In the genomic region with DNA sequence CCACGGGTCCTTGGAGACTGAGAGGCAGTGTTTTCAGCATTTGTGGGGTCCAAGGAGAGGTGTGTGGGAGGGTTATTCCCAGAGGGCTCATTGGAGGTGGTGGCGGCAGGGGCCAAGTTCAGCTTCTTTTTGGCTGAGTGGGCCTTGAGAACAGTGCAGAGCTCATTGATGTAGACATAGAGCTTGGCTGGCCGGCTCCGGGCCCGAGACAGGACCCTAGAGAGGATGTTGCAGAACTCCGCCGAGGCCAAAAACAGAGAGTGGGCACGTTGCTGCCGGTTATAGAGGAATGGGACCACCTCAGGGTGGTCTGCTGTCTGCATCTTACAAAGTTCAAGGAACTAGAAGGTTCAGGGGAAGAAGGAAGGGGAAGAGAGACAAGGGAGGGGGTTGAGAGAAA, we compare ENCODE assay signal across 10 cellular contexts. TPM values are rescaled to one million over a fixed set of nuclear protein-coding genes. Genes with fewer than 3 reads are reported as not detected.
A peak's percentile ranks its signal among the peaks of the same experiment; 100 is the strongest.
DNase-seq lines count a peak whose midpoint lies in the region; ATAC-seq and TF ChIP-seq lines count a peak whose summit lies in the region.
"Had no signal": no experiment of that assay in that cellular context is flagged by ENCODE, and none has a peak within 500 bp of the region (broad histone marks: within the 10 kb centered on the region; RNA-seq: fewer than 3 reads in every experiment).

No MANE protein-coding gene starts in this region.

- peaks cover 59% of the 10 kb centered on the region for H3K4me1 Mint-ChIP-seq in T-helper 17 cell

- H3K4me2 ChIP-seq in SK-N-SH = peak overlapping the region; percentile 99

- H2AFZ ChIP-seq in SK-N-SH (ENCODE audit: low read depth) = no peak overlapping the region

- H3K27me3 Mint-ChIP-seq in T-helper 17 cell = no peaks in the 10 kb centered on the region

- peak overlapping the region; percentile 100 for H3K27ac Mint-ChIP-seq in T-helper 17 cell

- H4K20me1 ChIP-seq in SK-N-SH (ENCODE audit: insufficient read depth) = no peaks in the 10 kb centered on the region

- peak overlapping the region; percentile 87; the same call in 1 of the 2 replicates for H3K9ac ChIP-seq in SK-N-SH

- H3F3A ChIP-seq in SK-N-SH (replicated peaks; ENCODE audit: insufficient read depth) = peaks cover 52% of the 10 kb centered on the region

- TF ChIP-seq POLR2A in spleen (IDR thresholded peaks at IDR 0.05) = no peak

- H3K4me3 Mint-ChIP-seq in T-helper 17 cell = peak overlapping the region; percentile 100

- H3K4me3 ChIP-seq in SK-N-SH (ENCODE audit: low read depth in 2 of 2, low read length in 1 of 2) (peak overlapping the region; percentile 79 to 91), fibroblast of the aortic adventitia (ENCODE audit: low read depth, low read length) (peak overlapping the region; percentile 84), spleen (peak overlapping the region in 7 of 8 donors; percentile 49 to 93 (median 76))

- ATAC-seq in SK-N-SH treated with all-trans-retinoic acid at 6 μM for 48 hours (no peak), T-helper 17 cell (no peak), GM21526 (IDR thresholded peaks at IDR 0.05; ENCODE audit: low FRiP score, unreplicated experiment) (no peak)

- H3K27me3 ChIP-seq in SK-N-SH (ENCODE audit: insufficient read depth) = no peaks in the 10 kb centered on the region
- no peaks in the 10 kb centered on the region for H3K27me3 ChIP-seq in spleen (replicated peaks in 1 of 7)

- H3K79me2 ChIP-seq in SK-N-SH (ENCODE audit: insufficient read depth) = peaks cover 44% of the 10 kb centered on the region

- intact Hi-C loops in spleen (cut with DNase I; ENCODE audit: low total_unique reads) = no loop called here

- TF ChIP-seq CTCF in SK-N-SH (IDR thresholded peaks at IDR 0.05) (no peak), fibroblast of the aortic adventitia (IDR thresholded peaks at IDR 0.05; ENCODE audit: insufficient read depth, low read length) (no peak), spleen (IDR thresholded peaks at IDR 0.05 in 8 of 11, conservative IDR thresholded peaks at IDR 0.05 in 3 of 11) (no peak)

- CTCF ChIA-PET in SK-N-SH (lab: Yijun Ruan, JAX) = interaction anchor here (0.6 to 4.5 kb wide), 3 partner anchors 24 to 379 kb away, joined by 3 to 16 read pairs (median 3); no protein-coding TSS in a partner anchor

- H3K36me3 Mint-ChIP-seq in T-helper 17 cell (ENCODE audit: low read depth) = peaks cover 17% of the 10 kb centered on the region

- no peak for TF ChIP-seq RAD21 in SK-N-SH (IDR thresholded peaks at IDR 0.05; ENCODE audit: low read length)

- H3K36me3 ChIP-seq in SK-N-SH (replicated peaks in 1 of 2; ENCODE audit: control insufficient read depth in 1 of 2, insufficient read depth in 2 of 2, low read length in 1 of 2) = peaks cover 19 to 27% of the 10 kb centered on the region in 2 experiments
- peaks cover 2 to 40% (median 29%) of the 10 kb centered on the region in 6 donors for H3K36me3 ChIP-seq in spleen

- DNase-seq in SK-N-SH (no peak), T-helper 17 cell (no peak), fibroblast of the aortic adventitia (ENCODE audit: low read depth) (no peak), spleen (peak; percentile 78), Ammon's horn (ENCODE audit: low spot score) (no peak)
- no peak for DNase-seq in activated effector memory CD4-positive, alpha-beta T cell treated with Interleukin-2 at 50 U/mL for 16 hours
- DNase-seq: 8988T, NCI-H774 had no signal

- no peak for TF ChIP-seq EP300 in SK-N-SH (IDR thresholded peaks at IDR 0.05; ENCODE audit: borderline replicate concordance in 1 of 2, low read depth in 1 of 2, low read length in 1 of 2)

- H3K4me1 ChIP-seq in SK-N-SH (ENCODE audit: control insufficient read depth in 1 of 2, insufficient read depth in 2 of 2, low read depth in 1 of 2, low read length in 1 of 2) (peaks cover 35 to 51% of the 10 kb centered on the region in 2 experiments; a peak in 3 of 4 replicates), spleen (peaks cover 46 to 86% (median 71%) of the 10 kb centered on the region in 6 donors)

- POLR2A ChIA-PET in SK-N-SH (lab: Yijun Ruan, JAX) = interaction anchor here (0.7 to 0.8 kb wide), 2 partner anchors 44 to 49 kb away, joined by 3 to 4 read pairs; a partner anchor contains a TSS

- H3K9me3 ChIP-seq in SK-N-SH (no peaks in the 10 kb centered on the region), T-helper 17 cell (ENCODE audit: control insufficient read depth, low read length, poor library complexity, severe bottlenecking) (no peaks in the 10 kb centered on the region), spleen (no peaks in the 10 kb centered on the region)

- WGBS in SK-N-SH (ENCODE audit: low lambda C conversion rate) = 52% methylated on average over 8 of the region's 9 CpGs
- 73 to 82% (median 81%) methylated on average over 9 of the region's 9 CpGs for WGBS in spleen, 5 donors

- peak overlapping the region; percentile 88 to 97 for H3K27ac ChIP-seq in SK-N-SH (ENCODE audit: low read depth in 2 of 2, low read length in 1 of 2)
- H3K27ac ChIP-seq in spleen = peak overlapping the region in 5 of 8 donors; percentile 85 to 100 (median 96)

- no peaks in the 10 kb centered on the region for H3K9me2 ChIP-seq in SK-N-SH

TF ChIP-seq in SK-N-SH, 30 proteins besides CTCF, POLR2A, EP300 and RAD21 (continues in another document):
- TF ChIP-seq ELF1 (IDR thresholded peaks at IDR 0.05) (no peak), RFX5 (IDR thresholded peaks at IDR 0.05; ENCODE audit: low read length) (no peak), FOXM1 (IDR thresholded peaks at IDR 0.05; ENCODE audit: low read depth) (no peak), POLR2AphosphoS5 (IDR thresholded peaks at IDR 0.05; ENCODE audit: low read depth, low read length) (no peak), SIN3A (IDR thresholded peaks at IDR 0.05; ENCODE audit: borderline replicate concordance, low read depth, low read length) (no peak)
- TF ChIP-seq, protein P1, sequence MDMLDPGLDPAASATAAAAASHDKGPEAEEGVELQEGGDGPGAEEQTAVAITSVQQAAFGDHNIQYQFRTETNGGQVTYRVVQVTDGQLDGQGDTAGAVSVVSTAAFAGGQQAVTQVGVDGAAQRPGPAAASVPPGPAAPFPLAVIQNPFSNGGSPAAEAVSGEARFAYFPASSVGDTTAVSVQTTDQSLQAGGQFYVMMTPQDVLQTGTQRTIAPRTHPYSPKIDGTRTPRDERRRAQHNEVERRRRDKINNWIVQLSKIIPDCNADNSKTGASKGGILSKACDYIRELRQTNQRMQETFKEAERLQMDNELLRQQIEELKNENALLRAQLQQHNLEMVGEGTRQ (IDR thresholded peaks at IDR 0.05; ENCODE audit: borderline replicate concordance, low read depth, low read length) = no peak

TF ChIP-seq in SK-N-SH treated with all-trans-retinoic acid at 6 μM for 48 hours, 23 proteins besides CTCF, POLR2A, EP300 and RAD21:
- TF ChIP-seq SNAI2 (CRISPR knock-in tag; IDR thresholded peaks at IDR 0.05) = no peak
- no peak for TF ChIP-seq ZFP30 (CRISPR knock-in tag; IDR thresholded peaks at IDR 0.05)
- TF ChIP-seq, protein P2, sequence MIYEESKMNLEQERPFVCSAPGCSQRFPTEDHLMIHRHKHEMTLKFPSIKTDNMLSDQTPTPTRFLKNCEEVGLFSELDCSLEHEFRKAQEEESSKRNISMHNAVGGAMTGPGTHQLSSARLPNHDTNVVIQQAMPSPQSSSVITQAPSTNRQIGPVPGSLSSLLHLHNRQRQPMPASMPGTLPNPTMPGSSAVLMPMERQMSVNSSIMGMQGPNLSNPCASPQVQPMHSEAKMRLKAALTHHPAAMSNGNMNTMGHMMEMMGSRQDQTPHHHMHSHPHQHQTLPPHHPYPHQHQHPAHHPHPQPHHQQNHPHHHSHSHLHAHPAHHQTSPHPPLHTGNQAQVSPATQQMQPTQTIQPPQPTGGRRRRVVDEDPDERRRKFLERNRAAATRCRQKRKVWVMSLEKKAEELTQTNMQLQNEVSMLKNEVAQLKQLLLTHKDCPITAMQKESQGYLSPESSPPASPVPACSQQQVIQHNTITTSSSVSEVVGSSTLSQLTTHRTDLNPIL (CRISPR knock-in tag; IDR thresholded peaks at IDR 0.05; ENCODE audit: low read depth) = no peak
- TF ChIP-seq ESRRG (CRISPR knock-in tag; IDR thresholded peaks at IDR 0.05) = no peak
- TF ChIP-seq RARB (CRISPR knock-in tag; IDR thresholded peaks at IDR 0.05) = no peak

RNA-seq across cellular contexts. Expression of a gene that starts 1.5 kb away (rescaled TPM):
- polyA plus RNA-seq in SK-N-SH (2012; rRNA removed) = 46.9 and 51.4 TPM in 2 replicates
- polyA plus RNA-seq in SK-N-SH (2012; cell fraction: cytosol; rRNA removed) = 61.8 and 70.2 TPM in 2 replicates
- polyA plus RNA-seq in SK-N-SH (2012; cell fraction: nucleus; rRNA removed) = 85.9 and 95.0 TPM in 2 replicates
- 10 to 100 TPM; 34.5 to 49.0 TPM for total RNA-seq in T-helper 17 cell
- total RNA-seq in fibroblast of the aortic adventitia (ENCODE audit: low replicate concordance) = 42.2 and 149 TPM in 2 replicates
- total RNA-seq in spleen = 10 to 100 TPM; 47.6 to 76.3 (median 67.9) TPM
- polyA plus RNA-seq in spleen = 10 to 100 TPM; 47.8 to 59.3 (median 54.0) TPM

RNA-seq across cellular contexts. Expression of a gene that starts 3.7 kb away (rescaled TPM):
- polyA plus RNA-seq in SK-N-SH (2012; rRNA removed) (19.5 and 22.2 TPM in 2 replicates), spleen (10 to 100 TPM; 10.8 to 19.8 (median 15.4) TPM)
- polyA plus RNA-seq in SK-N-SH (2012; cell fraction: cytosol; rRNA removed) = 11.9 and 17.3 TPM in 2 replicates
- polyA plus RNA-seq in SK-N-SH (2012; cell fraction: nucleus; rRNA removed) = 22.8 and 24.0 TPM in 2 replicates
- total RNA-seq in T-helper 17 cell (10 to 100 TPM; 17.1 to 20.2 TPM), fibroblast of the aortic adventitia (ENCODE audit: low replicate concordance) (9.0 and 12.8 TPM in 2 replicates), spleen (10 to 100 TPM; 16.1 to 27.2 (median 20.1) TPM)

RNA-seq across cellular contexts. Expression of a gene that starts 7.3 kb away (rescaled TPM):
- polyA plus RNA-seq in SK-N-SH (2012; rRNA removed) = 27.9 and 44.5 TPM in 2 replicates
- polyA plus RNA-seq in SK-N-SH (2012; cell fraction: cytosol; rRNA removed) = 24.4 and 34.4 TPM in 2 replicates
- polyA plus RNA-seq in SK-N-SH (2012; cell fraction: nucleus; rRNA removed) = 84.8 and 160 TPM in 2 replicates
- total RNA-seq in T-helper 17 cell = 100 to 1,000 TPM; 269 to 344 TPM
- 50.2 and 86.2 TPM in 2 replicates for total RNA-seq in fibroblast of the aortic adventitia (ENCODE audit: low replicate concordance)
- 100 to 1,000 TPM; 238 to 292 (median 285) TPM for total RNA-seq in spleen
- 100 to 1,000 TPM in 1 of 3 donors, 10 to 100 TPM in 2; 42.6 to 101 (median 81.6) TPM for polyA plus RNA-seq in spleen

RNA-seq across cellular contexts. Expression of a gene that starts 22.5 kb away (rescaled TPM):
- polyA plus RNA-seq in SK-N-SH (2012; rRNA removed) (59.4 and 71.2 TPM in 2 replicates), spleen (100 to 1,000 TPM in 2 of 3 donors, 10 to 100 TPM in 1; 73.3 to 180 (median 133) TPM)
- polyA plus RNA-seq in SK-N-SH (2012; cell fraction: cytosol; rRNA removed) = 19.9 and 29.3 TPM in 2 replicates
- 331 and 334 TPM in 2 replicates for polyA plus RNA-seq in SK-N-SH (2012; cell fraction: nucleus; rRNA removed)
- total RNA-seq in T-helper 17 cell (10 to 100 TPM; 42.1 to 56.2 TPM), fibroblast of the aortic adventitia (ENCODE audit: low replicate concordance) (25.8 and 27.9 TPM in 2 replicates), spleen (100 to 1,000 TPM; 123 to 212 (median 146) TPM)

RNA-seq across cellular contexts. Expression of a gene that starts 31.8 kb away (rescaled TPM):
- polyA plus RNA-seq in SK-N-SH (2012; rRNA removed) = 182 and 213 TPM in 2 replicates
- 233 and 285 TPM in 2 replicates for polyA plus RNA-seq in SK-N-SH (2012; cell fraction: cytosol; rRNA removed)
- 113 and 143 TPM in 2 replicates for polyA plus RNA-seq in SK-N-SH (2012; cell fraction: nucleus; rRNA removed)
- 10 to 100 TPM; 16.5 to 25.7 TPM for total RNA-seq in T-helper 17 cell
- total RNA-seq in fibroblast of the aortic adventitia (ENCODE audit: low replicate concordance) = 8.9 and 21.7 TPM in 2 replicates
- total RNA-seq in spleen = 10 to 100 TPM; 11.3 to 35.7 (median 26.5) TPM
- polyA plus RNA-seq in spleen = 100 to 1,000 TPM; 150 to 169 (median 158) TPM
